ENCODE assay signal across 1 cellular context in the genomic region with DNA sequence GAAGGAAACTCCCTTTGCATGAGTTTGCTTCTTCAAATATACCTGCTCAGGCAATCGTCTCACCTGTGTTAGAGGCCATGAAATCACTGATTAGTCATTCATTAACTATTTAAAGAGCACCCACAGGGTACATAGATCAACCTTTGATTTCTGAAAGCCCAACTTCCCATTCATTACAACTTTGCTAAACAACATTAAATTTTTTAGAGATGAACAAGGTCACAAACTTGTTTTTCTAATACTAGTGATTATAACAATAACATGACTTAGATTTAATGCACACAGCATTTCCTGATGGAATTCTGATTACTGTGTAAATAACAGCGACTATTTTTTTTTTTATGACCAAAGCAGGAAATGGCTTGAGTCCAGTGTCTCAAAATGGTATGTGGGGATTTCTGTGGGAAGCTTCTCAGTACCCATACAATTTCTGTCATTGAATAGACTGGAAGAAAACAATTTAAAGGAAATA.
TF ChIP-seq lines count a peak whose summit lies in the region.

No MANE protein-coding gene starts in this region.

TF ChIP-seq in HepG2, 621 proteins besides CTCF, POLR2A, EP300 and RAD21 (continues in another document):
- TF ChIP-seq SAP130 (CRISPR knock-in tag; IDR thresholded peaks at IDR 0.05; ENCODE audit: low read depth) (peak; percentile 24; the same call in 1 of the 2 replicates), SP140L (CRISPR knock-in tag; IDR thresholded peaks at IDR 0.05; ENCODE audit: borderline replicate concordance) (0 out of 2 replicates have a peak, but pooled peaks have one; percentile 21), HMG20A (CRISPR knock-in tag; IDR thresholded peaks at IDR 0.05; ENCODE audit: borderline replicate concordance) (peak; percentile 53; the same call in 1 of the 2 replicates), AGO1 (IDR thresholded peaks at IDR 0.05; ENCODE audit: low read depth, low read length, poor library complexity, severe bottlenecking) (no peak), MED1 (CRISPR knock-in tag; IDR thresholded peaks at IDR 0.05) (peak; percentile 42; the same call in 1 of the 2 replicates), ZNF367 (CRISPR knock-in tag; IDR thresholded peaks at IDR 0.05; ENCODE audit: borderline replicate concordance) (peak; percentile 84; the same call in 1 of the 2 replicates), NCOA2 (CRISPR knock-in tag; IDR thresholded peaks at IDR 0.05) (peak; percentile 35; the same call in 1 of the 2 replicates), ETV5 (CRISPR knock-in tag; IDR thresholded peaks at IDR 0.05; ENCODE audit: borderline replicate concordance) (0 out of 2 replicates have a peak, but pooled peaks have one; percentile 12), ZSCAN9 (CRISPR knock-in tag; IDR thresholded peaks at IDR 0.05; ENCODE audit: borderline replicate concordance) (peak; percentile 17; the same call in 1 of the 2 replicates), ZNF644 (CRISPR knock-in tag; IDR thresholded peaks at IDR 0.05; ENCODE audit: low read depth) (peak; percentile 68; the same call in 1 of the 2 replicates), ARID5B (CRISPR knock-in tag; IDR thresholded peaks at IDR 0.05) (peak; percentile 48; the same call in 1 of the 2 replicates), FOXA1 (IDR thresholded peaks at IDR 0.05) (no peak), FOXA1 (CRISPR knock-in tag; IDR thresholded peaks at IDR 0.05) (peak; percentile 48; the same call in 1 of the 2 replicates), KDM5A (IDR thresholded peaks at IDR 0.05; ENCODE audit: borderline replicate concordance, low read length) (peak; percentile 46; the same call in 1 of the 2 replicates), NFIC (IDR thresholded peaks at IDR 0.05; ENCODE audit: low read length) (peak; percentile 70), ZEB1 (IDR thresholded peaks at IDR 0.05; ENCODE audit: insufficient replicate concordance, low read depth) (peak; percentile 97), RCOR2 (CRISPR knock-in tag; IDR thresholded peaks at IDR 0.05) (peak; percentile 24; the same call in 1 of the 2 replicates), ZNF75D (CRISPR knock-in tag; IDR thresholded peaks at IDR 0.05; ENCODE audit: borderline replicate concordance) (no peak), ATM (IDR thresholded peaks at IDR 0.05; ENCODE audit: borderline replicate concordance) (no peak), ELF3 (CRISPR knock-in tag; IDR thresholded peaks at IDR 0.05) (peak; percentile 83; the same call in 1 of the 2 replicates), SOX5 (CRISPR knock-in tag; IDR thresholded peaks at IDR 0.05; ENCODE audit: borderline replicate concordance) (peak; percentile 21; the same call in 1 of the 2 replicates), KDM6A (CRISPR knock-in tag; IDR thresholded peaks at IDR 0.05; ENCODE audit: low read depth) (peak; percentile 61; the same call in 1 of the 2 replicates), GPN1 (CRISPR knock-in tag; IDR thresholded peaks at IDR 0.05; ENCODE audit: borderline replicate concordance) (no peak), HDAC2 (CRISPR knock-in tag; IDR thresholded peaks at IDR 0.05) (peak; percentile 49; the same call in 1 of the 2 replicates), SOX6 (IDR thresholded peaks at IDR 0.05) (no peak), SOX6 (CRISPR knock-in tag; IDR thresholded peaks at IDR 0.05) (peak; percentile 14; the same call in 1 of the 2 replicates), NCOR1 (IDR thresholded peaks at IDR 0.05; ENCODE audit: borderline replicate concordance, low read length) (peak; percentile 94), HNF4A (CRISPR knock-in tag; IDR thresholded peaks at IDR 0.05) (peak; percentile 60), ZBTB7B (CRISPR knock-in tag; IDR thresholded peaks at IDR 0.05) (no peak), EHMT2 (IDR thresholded peaks at IDR 0.05; ENCODE audit: borderline replicate concordance, low read depth, low read length) (peak; percentile 70; the same call in 1 of the 2 replicates), ZBTB3 (CRISPR knock-in tag; IDR thresholded peaks at IDR 0.05; ENCODE audit: borderline replicate concordance, low read depth) (no peak), NR2F6 (IDR thresholded peaks at IDR 0.05) (0 out of 2 replicates have a peak, but pooled peaks have one; percentile 12), NR2F6 (CRISPR knock-in tag; IDR thresholded peaks at IDR 0.05) (no peak), ZNF782 (CRISPR knock-in tag; IDR thresholded peaks at IDR 0.05; ENCODE audit: borderline replicate concordance) (no peak), ZNF891 (CRISPR knock-in tag; IDR thresholded peaks at IDR 0.05) (no peak), GATAD2A (CRISPR knock-in tag; IDR thresholded peaks at IDR 0.05) (peak; percentile 56), ASH2L (IDR thresholded peaks at IDR 0.05; ENCODE audit: insufficient read length, low read depth, low read length) (peak; percentile 79), RNF219 (CRISPR knock-in tag; IDR thresholded peaks at IDR 0.05) (no peak), CREM (IDR thresholded peaks at IDR 0.05) (peak; percentile 53), CREM (CRISPR knock-in tag; IDR thresholded peaks at IDR 0.05) (no peak), TCF12 (IDR thresholded peaks at IDR 0.05) (no peak), TCF12 (CRISPR knock-in tag; IDR thresholded peaks at IDR 0.05) (no peak), FOXA3 (CRISPR knock-in tag; IDR thresholded peaks at IDR 0.05) (peak; percentile 58), POGZ (CRISPR knock-in tag; IDR thresholded peaks at IDR 0.05) (peak; percentile 54; the same call in 1 of the 2 replicates), MIXL1 (CRISPR knock-in tag; IDR thresholded peaks at IDR 0.05) (peak; percentile 78), SATB2 (CRISPR knock-in tag; IDR thresholded peaks at IDR 0.05) (0 out of 2 replicates have a peak, but pooled peaks have one; percentile 30), ARID3A (IDR thresholded peaks at IDR 0.05; ENCODE audit: low read depth, low read length) (peak; percentile 94), GFI1 (CRISPR knock-in tag; IDR thresholded peaks at IDR 0.05; ENCODE audit: borderline replicate concordance) (peak; percentile 62; the same call in 1 of the 2 replicates), ZNF652 (CRISPR knock-in tag; IDR thresholded peaks at IDR 0.05; ENCODE audit: borderline replicate concordance, low read depth) (peak; percentile 54; the same call in 1 of the 2 replicates), ELF1 (CRISPR knock-in tag; IDR thresholded peaks at IDR 0.05) (peak; percentile 32; the same call in 1 of the 2 replicates)
- TF ChIP-seq, protein P1, sequence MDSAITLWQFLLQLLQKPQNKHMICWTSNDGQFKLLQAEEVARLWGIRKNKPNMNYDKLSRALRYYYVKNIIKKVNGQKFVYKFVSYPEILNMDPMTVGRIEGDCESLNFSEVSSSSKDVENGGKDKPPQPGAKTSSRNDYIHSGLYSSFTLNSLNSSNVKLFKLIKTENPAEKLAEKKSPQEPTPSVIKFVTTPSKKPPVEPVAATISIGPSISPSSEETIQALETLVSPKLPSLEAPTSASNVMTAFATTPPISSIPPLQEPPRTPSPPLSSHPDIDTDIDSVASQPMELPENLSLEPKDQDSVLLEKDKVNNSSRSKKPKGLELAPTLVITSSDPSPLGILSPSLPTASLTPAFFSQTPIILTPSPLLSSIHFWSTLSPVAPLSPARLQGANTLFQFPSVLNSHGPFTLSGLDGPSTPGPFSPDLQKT (CRISPR knock-in tag; IDR thresholded peaks at IDR 0.05; ENCODE audit: borderline replicate concordance) = no peak
- TF ChIP-seq, protein P2, sequence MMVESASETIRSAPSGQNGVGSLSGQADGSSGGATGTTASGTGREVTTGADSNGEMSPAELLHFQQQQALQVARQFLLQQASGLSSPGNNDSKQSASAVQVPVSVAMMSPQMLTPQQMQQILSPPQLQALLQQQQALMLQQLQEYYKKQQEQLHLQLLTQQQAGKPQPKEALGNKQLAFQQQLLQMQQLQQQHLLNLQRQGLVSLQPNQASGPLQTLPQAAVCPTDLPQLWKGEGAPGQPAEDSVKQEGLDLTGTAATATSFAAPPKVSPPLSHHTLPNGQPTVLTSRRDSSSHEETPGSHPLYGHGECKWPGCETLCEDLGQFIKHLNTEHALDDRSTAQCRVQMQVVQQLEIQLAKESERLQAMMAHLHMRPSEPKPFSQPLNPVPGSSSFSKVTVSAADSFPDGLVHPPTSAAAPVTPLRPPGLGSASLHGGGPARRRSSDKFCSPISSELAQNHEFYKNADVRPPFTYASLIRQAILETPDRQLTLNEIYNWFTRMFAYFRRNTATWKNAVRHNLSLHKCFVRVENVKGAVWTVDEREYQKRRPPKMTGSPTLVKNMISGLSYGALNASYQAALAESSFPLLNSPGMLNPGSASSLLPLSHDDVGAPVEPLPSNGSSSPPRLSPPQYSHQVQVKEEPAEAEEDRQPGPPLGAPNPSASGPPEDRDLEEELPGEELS (CRISPR knock-in tag; IDR thresholded peaks at IDR 0.05) = peak; percentile 40; the same call in 1 of the 2 replicates
- TF ChIP-seq, protein P3, sequence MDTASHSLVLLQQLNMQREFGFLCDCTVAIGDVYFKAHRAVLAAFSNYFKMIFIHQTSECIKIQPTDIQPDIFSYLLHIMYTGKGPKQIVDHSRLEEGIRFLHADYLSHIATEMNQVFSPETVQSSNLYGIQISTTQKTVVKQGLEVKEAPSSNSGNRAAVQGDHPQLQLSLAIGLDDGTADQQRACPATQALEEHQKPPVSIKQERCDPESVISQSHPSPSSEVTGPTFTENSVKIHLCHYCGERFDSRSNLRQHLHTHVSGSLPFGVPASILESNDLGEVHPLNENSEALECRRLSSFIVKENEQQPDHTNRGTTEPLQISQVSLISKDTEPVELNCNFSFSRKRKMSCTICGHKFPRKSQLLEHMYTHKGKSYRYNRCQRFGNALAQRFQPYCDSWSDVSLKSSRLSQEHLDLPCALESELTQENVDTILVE (CRISPR knock-in tag; IDR thresholded peaks at IDR 0.05) = 0 out of 2 replicates have a peak, but pooled peaks have one; percentile 35
- TF ChIP-seq, protein P4, sequence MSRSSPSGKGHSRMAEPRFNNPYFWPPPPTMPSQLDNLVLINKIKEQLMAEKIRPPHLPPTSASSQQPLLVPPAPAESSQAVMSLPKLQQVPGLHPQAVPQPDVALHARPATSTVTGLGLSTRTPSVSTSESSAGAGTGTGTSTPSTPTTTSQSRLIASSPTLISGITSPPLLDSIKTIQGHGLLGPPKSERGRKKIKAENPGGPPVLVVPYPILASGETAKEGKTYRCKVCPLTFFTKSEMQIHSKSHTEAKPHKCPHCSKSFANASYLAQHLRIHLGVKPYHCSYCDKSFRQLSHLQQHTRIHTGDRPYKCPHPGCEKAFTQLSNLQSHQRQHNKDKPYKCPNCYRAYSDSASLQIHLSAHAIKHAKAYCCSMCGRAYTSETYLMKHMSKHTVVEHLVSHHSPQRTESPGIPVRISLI (CRISPR knock-in tag; IDR thresholded peaks at IDR 0.05; ENCODE audit: borderline replicate concordance) = peak; percentile 91
- TF ChIP-seq, protein P5, sequence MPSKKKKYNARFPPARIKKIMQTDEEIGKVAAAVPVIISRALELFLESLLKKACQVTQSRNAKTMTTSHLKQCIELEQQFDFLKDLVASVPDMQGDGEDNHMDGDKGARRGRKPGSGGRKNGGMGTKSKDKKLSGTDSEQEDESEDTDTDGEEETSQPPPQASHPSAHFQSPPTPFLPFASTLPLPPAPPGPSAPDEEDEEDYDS (CRISPR knock-in tag; IDR thresholded peaks at IDR 0.05) = peak; percentile 54
